1 cellular context compared by ENCODE assay signal in the genomic region with DNA sequence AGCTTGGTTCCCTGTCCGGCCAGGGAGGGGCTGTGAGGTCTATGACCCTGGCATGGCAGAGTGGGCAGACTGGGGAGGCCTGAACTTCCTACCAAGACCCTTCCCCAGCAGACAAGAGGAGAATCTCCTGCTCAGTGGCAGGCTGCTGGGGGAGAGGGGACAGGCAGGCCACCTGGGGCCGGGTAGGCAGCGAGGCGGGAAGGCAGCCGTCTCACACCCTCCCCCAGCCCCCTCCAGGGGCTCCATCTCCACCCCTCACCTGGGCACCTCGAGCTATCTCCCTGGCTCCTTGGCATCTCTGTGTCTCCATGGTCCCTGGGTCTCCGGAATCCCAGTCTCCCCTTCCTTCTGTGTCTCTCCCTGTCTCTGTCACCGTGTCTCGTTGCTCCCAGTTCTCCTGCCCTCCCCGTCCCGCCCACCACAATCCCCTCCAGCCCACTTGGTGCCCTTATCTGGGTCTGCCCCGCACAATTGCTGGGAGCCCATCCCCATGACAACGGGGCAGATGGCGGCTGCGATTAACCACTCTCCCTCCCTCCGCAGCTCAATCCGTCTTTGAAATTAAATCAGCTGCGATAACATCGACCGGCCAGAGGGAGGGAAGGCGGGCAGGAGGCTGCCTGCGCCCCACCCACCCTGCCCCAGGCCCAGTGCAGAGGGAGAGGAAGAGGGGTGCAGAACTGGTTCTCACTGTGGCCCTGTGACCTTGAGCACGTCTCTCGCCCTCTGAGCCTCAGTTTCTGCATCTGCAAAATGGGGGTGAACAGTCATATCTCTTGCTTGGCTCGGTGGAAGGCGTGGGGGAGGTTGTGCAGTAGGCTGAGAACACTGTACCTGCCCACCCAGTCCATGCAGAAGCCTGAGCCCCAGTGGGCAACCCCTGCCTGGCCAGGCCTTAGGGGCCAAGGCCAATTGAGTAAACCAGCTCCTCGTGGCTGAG.
TF ChIP-seq lines count a peak whose summit lies in the region.

No MANE protein-coding gene starts in this region.

TF ChIP-seq in HepG2, 621 proteins besides CTCF, POLR2A, EP300 and RAD21:
- TF ChIP-seq ZNF629 (CRISPR knock-in tag; conservative IDR thresholded peaks at IDR 0.05) (peak; percentile 84), MAZ (IDR thresholded peaks at IDR 0.05; ENCODE audit: borderline replicate concordance, low read depth, low read length) (no peak), MAZ (CRISPR knock-in tag; IDR thresholded peaks at IDR 0.05; ENCODE audit: low read depth) (no peak)
